In the genomic region with DNA sequence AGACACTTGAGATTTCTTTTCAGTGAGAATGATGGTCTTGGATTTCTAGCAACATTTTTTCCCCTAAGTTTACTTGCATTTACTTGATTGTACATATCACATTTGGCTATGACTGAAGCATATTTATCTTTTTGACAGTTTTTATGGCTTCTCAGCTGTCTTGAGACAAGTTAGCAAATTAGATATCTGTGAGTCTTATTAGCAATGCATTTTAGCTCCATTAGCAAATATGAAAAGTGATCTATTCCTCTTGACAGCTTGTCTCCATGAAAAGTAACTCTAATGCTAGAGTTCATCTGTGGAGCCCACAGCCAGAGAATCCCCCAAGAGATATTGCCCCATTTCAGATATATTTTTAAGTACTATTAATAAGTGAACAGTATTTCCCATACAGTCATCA, we compare ENCODE assay signal across 5 cellular contexts.
"Had no signal": no experiment of that assay in that cellular context is flagged by ENCODE, and none has a peak within 500 bp of the region (broad histone marks: within the 10 kb centered on the region; RNA-seq: fewer than 3 reads in every experiment).

No MANE protein-coding gene starts in this region.

- H3K27ac ChIP-seq: HL-60 had no signal

- H3K4me3 ChIP-seq: K562 had no signal

- DNase-seq: IMR-90, KBM-7, KG1 had no signal
